21 cellular contexts compared by ENCODE assay signal in the genomic region with DNA sequence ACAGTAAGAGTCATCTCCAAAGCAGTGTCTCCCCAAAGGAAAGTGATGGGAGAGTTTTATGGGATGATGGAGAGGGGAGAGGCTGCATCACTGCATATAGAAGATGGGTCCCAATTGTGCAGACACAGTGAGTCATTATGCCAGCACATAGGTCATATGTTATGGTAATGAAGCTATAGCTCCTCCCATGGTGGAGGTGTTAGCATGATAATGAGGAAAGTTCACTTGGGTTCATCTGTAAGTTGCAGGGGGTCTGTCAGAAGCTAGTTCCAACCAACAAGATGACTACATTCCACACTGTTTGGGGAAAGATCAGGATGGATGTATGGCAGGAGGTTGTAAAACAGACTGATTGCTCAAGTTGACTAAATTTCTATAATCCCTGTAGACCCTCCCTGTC.
"Had no signal": no experiment of that assay in that cellular context is flagged by ENCODE, and none has a peak within 500 bp of the region (broad histone marks: within the 10 kb centered on the region; RNA-seq: fewer than 3 reads in every experiment).

No MANE protein-coding gene starts in this region.

- H3K9me3 ChIP-seq: esophagus muscularis mucosa, left lung, prostate gland, suprapubic skin, vagina had no signal

- DNase-seq: activated CD4-positive, alpha-beta T cell treated with anti-CD3 and anti-CD28 coated beads, Interleukin-2, amount 50 U/mL, for 4 hours; activated T-cell treated with anti-CD3 and anti-CD28 coated beads for 4 hours; amniotic stem cell; effector CD8-positive, alpha-beta T cell; left lung; right cardiac atrium; small intestine; stimulated activated CD4-positive, alpha-beta T cell treated with anti-CD3 and anti-CD28 coated beads, Interleukin-15, amount 100 ng/mL, for 24 hours; stimulated activated CD4-positive, alpha-beta T cell treated with anti-CD3 and anti-CD28 coated beads, Interleukin-2, amount 100 ng/mL, for 48 hours; stimulated activated naive CD8-positive, alpha-beta T cell treated with anti-CD3 and anti-CD28 coated beads, Interleukin-15, amount 100 ng/mL, for 72 hours; trophoblast cell; WERI-Rb-1 had no signal

- FAIRE-seq: endothelial cell of umbilical vein had no signal

- H3K4me1 Mint-ChIP-seq: stimulated activated naive CD8-positive, alpha-beta T cell treated with anti-CD3 and anti-CD28 coated beads, Interleukin-15, amount 100 ng/mL, for 72 hours had no signal

- H3K4me3 Mint-ChIP-seq: activated naive CD8-positive, alpha-beta T cell; activated T-helper 1 cell treated with anti-CD3 and anti-CD28 coated beads, Interleukin-12 subunit alpha, Interleukin-12 subunit beta, Interleukin-2, Interleukin-4 antibody, amounts not matched to agents 30 ng/mL and 10 ng/mL and 1 ng/mL, durations not matched to agents 14 hours and 24 hours and 36 hours; dendritic cell treated with granulocyte-macrophage colony-stimulating factor and Interleukin-4, amounts not matched to agents 40 ng/mL and 50 ng/mL, for 4 days; stimulated activated naive CD8-positive, alpha-beta T cell treated with anti-CD3 and anti-CD28 coated beads, Interleukin-15, amount 100 ng/mL, for 72 hours had no signal

- H3K36me3 Mint-ChIP-seq: activated naive CD8-positive, alpha-beta T cell had no signal

- H3K27me3 Mint-ChIP-seq: activated naive CD8-positive, alpha-beta T cell; dendritic cell treated with granulocyte-macrophage colony-stimulating factor and Interleukin-4, amounts not matched to agents 40 ng/mL and 50 ng/mL, for 4 days; stimulated activated naive CD8-positive, alpha-beta T cell treated with anti-CD3 and anti-CD28 coated beads, Interleukin-15, amount 100 ng/mL, for 72 hours had no signal

- H3K4me3 ChIP-seq: cardiac muscle cell, esophagus muscularis mucosa, left lung, prostate gland, suprapubic skin, vagina had no signal

- H3K27me3 ChIP-seq: cardiac muscle cell, esophagus muscularis mucosa, left lung, suprapubic skin, vagina had no signal

- H3K27ac Mint-ChIP-seq: activated naive CD8-positive, alpha-beta T cell; activated T-helper 1 cell treated with anti-CD3 and anti-CD28 coated beads, Interleukin-12 subunit alpha, Interleukin-12 subunit beta, Interleukin-2, Interleukin-4 antibody, amounts not matched to agents 30 ng/mL and 10 ng/mL and 1 ng/mL, durations not matched to agents 14 hours and 24 hours and 36 hours; dendritic cell treated with granulocyte-macrophage colony-stimulating factor and Interleukin-4, amounts not matched to agents 40 ng/mL and 50 ng/mL, for 4 days; stimulated activated naive CD8-positive, alpha-beta T cell treated with anti-CD3 and anti-CD28 coated beads, Interleukin-15, amount 100 ng/mL, for 72 hours had no signal

- H3K36me3 ChIP-seq: cardiac muscle cell, esophagus muscularis mucosa, left lung, prostate gland, suprapubic skin, vagina, WERI-Rb-1 had no signal

- H3K4me1 ChIP-seq: esophagus muscularis mucosa, left lung, prostate gland, suprapubic skin, vagina had no signal

- H3K9me3 Mint-ChIP-seq: activated T-helper 1 cell treated with anti-CD3 and anti-CD28 coated beads, Interleukin-12 subunit alpha, Interleukin-12 subunit beta, Interleukin-2, Interleukin-4 antibody, amounts not matched to agents 30 ng/mL and 10 ng/mL and 1 ng/mL, durations not matched to agents 14 hours and 24 hours and 36 hours had no signal

- H3K27ac ChIP-seq: cardiac muscle cell, esophagus muscularis mucosa, left lung, prostate gland, suprapubic skin, vagina, WERI-Rb-1 had no signal
